24 cellular contexts compared by ENCODE assay signal in genomic region chr22:47142427-47143046, GRCh38.
"Had no signal": no experiment of that assay in that cellular context is flagged by ENCODE, and none has a peak within 500 bp of the region (broad histone marks: within the 10 kb centered on the region; RNA-seq: fewer than 3 reads in every experiment).

No MANE protein-coding gene starts in this region.

- H3K27me3 Mint-ChIP-seq: IgD-negative memory B cell had no signal

- H3K36me3 ChIP-seq: SJSA1 had no signal

- H3K4me2 ChIP-seq: KMS-11 had no signal

- H3K27ac Mint-ChIP-seq: IgD-negative memory B cell had no signal

- H3K9me3 Mint-ChIP-seq: IgD-negative memory B cell had no signal

- ATAC-seq: K562 had no signal

- H3K27ac ChIP-seq: HL-60, KMS-11, SJSA1, SK-N-MC had no signal

- H3K4me3 Mint-ChIP-seq: IgD-negative memory B cell had no signal

- FAIRE-seq: HTR-8/SVneo, K562, RCC 7860 had no signal

- H3K9me3 ChIP-seq: SJSA1 had no signal

- H3K4me1 ChIP-seq: SJSA1 had no signal

- H3K4me3 ChIP-seq: K562, SJSA1, SK-N-MC had no signal

- H3K27me3 ChIP-seq: SJSA1 had no signal

- DNase-seq: Kasumi-1, MM.1S, NCI-H1092 treated with DMSO at 0.1 percent for 48 hours, NCI-H1436, NCI-H187, NCI-H2029, NCI-H2081 treated with DMSO at 0.1 percent for 48 hours, NCI-H2171, NCI-H226, NCI-H446, NCI-H510A, NCI-H524 treated with DMSO at 0.1 percent for 48 hours, NCI-H774, Right ventricle myocardium superior, RPMI8226, SIG-M5 had no signal
